Comparison of ENCODE assay signal across 15 cellular contexts in the genomic region with DNA sequence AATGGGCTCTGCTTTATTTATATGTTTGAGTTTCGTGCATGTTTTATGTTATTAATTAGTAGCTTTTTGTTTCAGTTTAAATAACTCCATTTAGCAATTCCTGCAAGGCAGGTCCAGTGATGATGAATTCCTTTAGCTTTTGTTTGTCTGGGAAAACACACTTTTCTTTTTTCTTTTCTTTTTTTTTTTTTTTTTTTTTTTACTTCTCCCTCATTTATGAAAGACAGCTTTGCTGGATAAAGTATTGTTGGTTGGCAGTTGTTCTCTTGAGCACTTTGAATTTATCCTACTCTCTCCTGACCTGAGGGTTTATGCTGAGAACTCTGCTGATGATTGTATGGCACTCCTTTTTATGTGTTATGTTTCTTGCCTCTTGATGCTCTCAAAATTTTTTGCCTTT.
"Had no signal": no experiment of that assay in that cellular context is flagged by ENCODE, and none has a peak within 500 bp of the region (broad histone marks: within the 10 kb centered on the region; RNA-seq: fewer than 3 reads in every experiment).

No MANE protein-coding gene starts in this region.

- H3K27ac Mint-ChIP-seq: activated CD8-positive, alpha-beta memory T cell treated with anti-CD3 and anti-CD28 coated beads, Interleukin-2, amount 10 ng/mL, durations not matched to agents 7 days and 5 days; activated naive CD8-positive, alpha-beta T cell treated with anti-CD3 and anti-CD28 coated beads, Interleukin-2, amount 10 ng/mL, durations not matched to agents 7 days and 5 days; activated T-cell treated with anti-CD3 and anti-CD28 coated beads, Interleukin-2, amount 50 U/mL, for 24 hours; naive B cell had no signal

- H3K4me3 ChIP-seq: lung, right atrium auricular region, tibial artery, uterus had no signal

- DNase-seq: activated CD4-positive, alpha-beta T cell treated with anti-CD3 and anti-CD28 coated beads for 1 hour; activated CD4-positive, alpha-beta T cell treated with anti-CD3 and anti-CD28 coated beads, Interleukin-2, amount 50 U/mL, for 48 hours; activated CD8-positive, alpha-beta memory T cell treated with anti-CD3 and anti-CD28 coated beads, Interleukin-2, amount 10 ng/mL, durations not matched to agents 7 days and 5 days; activated gamma-delta T cell; activated naive CD8-positive, alpha-beta T cell treated with anti-CD3 and anti-CD28 coated beads, Interleukin-2, amount 10 ng/mL, durations not matched to agents 7 days and 5 days; activated T-cell treated with anti-CD3 and anti-CD28 coated beads, Interleukin-2, amount 50 U/mL, for 24 hours; naive B cell; posterior cingulate gyrus; small intestine; T1000; tibial artery; uterus had no signal

- H3K4me3 Mint-ChIP-seq: activated CD8-positive, alpha-beta memory T cell treated with anti-CD3 and anti-CD28 coated beads, Interleukin-2, amount 10 ng/mL, durations not matched to agents 7 days and 5 days; activated naive CD8-positive, alpha-beta T cell treated with anti-CD3 and anti-CD28 coated beads, Interleukin-2, amount 10 ng/mL, durations not matched to agents 7 days and 5 days; activated T-cell treated with anti-CD3 and anti-CD28 coated beads, Interleukin-2, amount 50 U/mL, for 24 hours had no signal

- H3K27me3 Mint-ChIP-seq: activated CD8-positive, alpha-beta memory T cell treated with anti-CD3 and anti-CD28 coated beads, Interleukin-2, amount 10 ng/mL, durations not matched to agents 7 days and 5 days; activated naive CD8-positive, alpha-beta T cell treated with anti-CD3 and anti-CD28 coated beads, Interleukin-2, amount 10 ng/mL, durations not matched to agents 7 days and 5 days; activated T-cell treated with anti-CD3 and anti-CD28 coated beads, Interleukin-2, amount 50 U/mL, for 24 hours; naive B cell had no signal

- H3K4me1 Mint-ChIP-seq: activated CD8-positive, alpha-beta memory T cell treated with anti-CD3 and anti-CD28 coated beads, Interleukin-2, amount 10 ng/mL, durations not matched to agents 7 days and 5 days; activated naive CD8-positive, alpha-beta T cell treated with anti-CD3 and anti-CD28 coated beads, Interleukin-2, amount 10 ng/mL, durations not matched to agents 7 days and 5 days; naive B cell had no signal

- H3K27ac ChIP-seq: neutrophil, right atrium auricular region, tibial artery, uterus had no signal

- ATAC-seq: activated CD8-positive, alpha-beta memory T cell treated with anti-CD3 and anti-CD28 coated beads, Interleukin-2, amount 10 ng/mL, durations not matched to agents 7 days and 5 days had no signal
